In the genomic region with DNA sequence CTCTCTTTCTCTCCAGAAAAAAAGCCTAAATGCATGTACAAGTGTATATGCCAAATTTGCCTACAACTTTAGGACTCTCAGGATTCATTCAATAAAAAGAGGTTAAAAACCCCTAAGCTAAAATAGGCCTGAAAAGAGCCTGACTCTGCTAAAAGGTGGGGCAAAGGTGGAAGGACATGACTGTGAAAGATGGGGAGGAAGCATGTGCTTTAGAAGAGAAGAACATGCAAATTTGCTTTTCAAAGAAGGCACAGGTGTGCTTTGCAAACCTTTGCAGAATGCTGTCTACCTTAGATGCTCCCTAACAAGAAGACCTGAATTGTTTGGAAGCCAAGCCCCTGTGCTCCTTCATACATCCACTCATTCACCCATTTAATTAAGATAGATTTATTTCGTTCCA, we compare ENCODE assay signal across 27 cellular contexts.
"Had no signal": no experiment of that assay in that cellular context is flagged by ENCODE, and none has a peak within 500 bp of the region (broad histone marks: within the 10 kb centered on the region; RNA-seq: fewer than 3 reads in every experiment).

No MANE protein-coding gene starts in this region.

- DNase-seq: colonic mucosa; cortex of kidney; effector CD8-positive, alpha-beta T cell; effector memory CD8-positive, alpha-beta T cell; endodermal cell; erythroblast; esophagus squamous epithelium; foreskin fibroblast; foreskin melanocyte; gastrocnemius medialis; glutamatergic neuron; head of caudate nucleus; heart right ventricle; hippocampal formation; immature natural killer cell; islet precursor cell; kidney; kidney glomerular epithelial cell; left lung; left ventricle myocardium superior; lower lobe of right lung; mesenchymal stem cell; mucosa of descending colon; naive B cell had no signal

- H3K27me3 ChIP-seq: colonic mucosa, esophagus squamous epithelium, gastrocnemius medialis, heart right ventricle, left lung had no signal

- FAIRE-seq: endometrium, kidney had no signal

- H3K4me1 ChIP-seq: colonic mucosa, esophagus squamous epithelium, gastrocnemius medialis, heart right ventricle, left lung, lower lobe of right lung had no signal

- H3K9me3 ChIP-seq: colonic mucosa, esophagus squamous epithelium, gastrocnemius medialis, heart right ventricle, left lung, lower lobe of right lung, mucosa of descending colon had no signal

- H3K4me3 ChIP-seq: colonic mucosa, esophagus squamous epithelium, gastrocnemius medialis, heart right ventricle, left lung, lower lobe of right lung, mucosa of descending colon had no signal

- H3K36me3 ChIP-seq: colonic mucosa, esophagus squamous epithelium, gastrocnemius medialis, heart right ventricle, left lung, lower lobe of right lung had no signal

- H3K27ac ChIP-seq: colonic mucosa, epithelial cell of prostate, esophagus squamous epithelium, gastrocnemius medialis, heart right ventricle, left lung, lower lobe of right lung had no signal

- ATAC-seq: effector memory CD8-positive, alpha-beta T cell; esophagus mucosa; gastrocnemius medialis; heart right ventricle; left lung; left ventricle myocardium superior; lower lobe of right lung; mucosa of descending colon had no signal
